In genomic region chr22:44166448-44166847, GRCh38 we compare ENCODE assay signal across 23 cellular contexts. TPM values are rescaled to one million over a fixed set of nuclear protein-coding genes. Genes with fewer than 3 reads are reported as not detected.
DNase-seq lines count a peak whose midpoint lies in the region; ATAC-seq, FAIRE-seq and TF ChIP-seq lines count a peak whose summit lies in the region.
"Had no signal": no experiment of that assay in that cellular context is flagged by ENCODE, and none has a peak within 500 bp of the region (broad histone marks: within the 10 kb centered on the region; RNA-seq: fewer than 3 reads in every experiment).

No MANE protein-coding gene starts in this region.

- H3K27me3 ChIP-seq in left ventricle myocardium inferior (ENCODE audit: low read depth) (no peaks in the 10 kb centered on the region), MG63 (no peaks in the 10 kb centered on the region)

- ATAC-seq in Right ventricle myocardium superior (ENCODE audit: poor library complexity) (no peak), HG03175 (IDR thresholded peaks at IDR 0.05; ENCODE audit: unreplicated experiment) (no peak)
- no peak for ATAC-seq in stimulated activated naive B cell treated with anti-CD40 and anti-IgM and Interleukin-4, amounts not matched to agents 10 μg/mL and 1 μg/mL and 100 μg/mL, for 72 hours (replicated peaks)
- ATAC-seq: GM12878, HCT116 had no signal

- H3K36me3 Mint-ChIP-seq in stimulated activated naive B cell treated with anti-CD40 and anti-IgM and Interleukin-4, amounts not matched to agents 10 μg/mL and 1 μg/mL and 100 μg/mL, for 72 hours: peaks cover 39 to 46% of the 10 kb centered on the region in 2 donors
- H3K36me3 Mint-ChIP-seq: CD4-positive, CD25-positive, alpha-beta regulatory T cell had no signal

- H3K36me3 ChIP-seq in left ventricle myocardium inferior: peaks cover 81% of the 10 kb centered on the region
- H3K36me3 ChIP-seq in MG63: peaks cover 3% of the 10 kb centered on the region; the same call in 1 of the 2 replicates
- H3K36me3 ChIP-seq in kidney (ENCODE audit: control insufficient read depth in 1 of 2, insufficient read depth in 2 of 2, low read length in 2 of 2): no peaks in the 10 kb centered on the region

- H3K4me3 ChIP-seq in left ventricle myocardium inferior (no peak overlapping the region), MG63 (no peak overlapping the region), kidney (ENCODE audit: low read length in 2 of 2) (no peak overlapping the region)
- H3K4me3 ChIP-seq: BLaER1 treated with 17β-estradiol and CSF1 and Interleukin-3, amounts not matched to agents 10 nM and 100 nM; GM12878; GM23248 had no signal

- H3K4me1 ChIP-seq in left ventricle myocardium inferior: peaks cover 4% of the 10 kb centered on the region
- no peaks in the 10 kb centered on the region for H3K4me1 ChIP-seq in kidney (ENCODE audit: control insufficient read depth in 1 of 2, insufficient read depth in 1 of 2, low read depth in 1 of 2, low read length in 2 of 2)

- H3K27ac Mint-ChIP-seq in stimulated activated naive B cell treated with anti-CD40 and anti-IgM and Interleukin-4, amounts not matched to agents 10 μg/mL and 1 μg/mL and 100 μg/mL, for 72 hours: peak overlapping the region; percentile 47
- H3K27ac Mint-ChIP-seq: B cell; CD4-positive, CD25-positive, alpha-beta regulatory T cell; CD8-positive, alpha-beta memory T cell had no signal

- no peak for FAIRE-seq in kidney (lab: Jason Lieb, UNC)
- FAIRE-seq: GM12878, H54 had no signal

- H3K4me1 Mint-ChIP-seq in stimulated activated naive B cell treated with anti-CD40 and anti-IgM and Interleukin-4, amounts not matched to agents 10 μg/mL and 1 μg/mL and 100 μg/mL, for 72 hours: peaks cover 2 to 3% of the 10 kb centered on the region in 2 donors
- H3K4me1 Mint-ChIP-seq: B cell; CD4-positive, CD25-positive, alpha-beta regulatory T cell; CD8-positive, alpha-beta memory T cell had no signal

- no peak overlapping the region for H3K4me3 Mint-ChIP-seq in stimulated activated naive B cell treated with anti-CD40 and anti-IgM and Interleukin-4, amounts not matched to agents 10 μg/mL and 1 μg/mL and 100 μg/mL, for 72 hours
- H3K4me3 Mint-ChIP-seq: B cell; CD4-positive, CD25-positive, alpha-beta regulatory T cell; CD8-positive, alpha-beta memory T cell had no signal

- no peak overlapping the region for H3K27ac ChIP-seq in left ventricle myocardium inferior (replicated peaks)
- no peak overlapping the region for H3K27ac ChIP-seq in kidney (ENCODE audit: low read depth in 2 of 2, low read length in 2 of 2)
- H3K27ac ChIP-seq: GM23248 had no signal

- DNase-seq in Right ventricle myocardium superior (peak; percentile 34), left ventricle myocardium inferior (no peak), MG63 (peak; percentile 19), kidney (peak; percentile 42), mesenteric fat pad (ENCODE audit: low spot score) (no peak), C1 segment of cervical spinal cord (lab: John Stamatoyannopoulos, UW) (no peak)
- no peak for DNase-seq in stimulated activated naive B cell treated with anti-CD40 and anti-IgM and Interleukin-4, amounts not matched to agents 10 μg/mL and 1 μg/mL and 100 μg/mL, for 72 hours
- DNase-seq: 8988T; CD4-positive, CD25-positive, alpha-beta regulatory T cell; COR-L47; DMS 273 treated with DMSO at 0.1 percent for 48 hours; DMS53; DND-41; EL; GM23248 had no signal

- TF ChIP-seq CTCF in left ventricle myocardium inferior (IDR thresholded peaks at IDR 0.05; ENCODE audit: borderline replicate concordance) (no peak), kidney (IDR thresholded peaks at IDR 0.05; ENCODE audit: borderline replicate concordance, extremely low read depth, insufficient read depth) (no peak)

- no peaks in the 10 kb centered on the region for H3K27me3 Mint-ChIP-seq in stimulated activated naive B cell treated with anti-CD40 and anti-IgM and Interleukin-4, amounts not matched to agents 10 μg/mL and 1 μg/mL and 100 μg/mL, for 72 hours
- H3K27me3 Mint-ChIP-seq: B cell; CD4-positive, CD25-positive, alpha-beta regulatory T cell had no signal

- H3K9me3 Mint-ChIP-seq in stimulated activated naive B cell treated with anti-CD40 and anti-IgM and Interleukin-4, amounts not matched to agents 10 μg/mL and 1 μg/mL and 100 μg/mL, for 72 hours: no peaks in the 10 kb centered on the region
- H3K9me3 Mint-ChIP-seq: CD4-positive, CD25-positive, alpha-beta regulatory T cell; CD8-positive, alpha-beta memory T cell had no signal

- H3K9me3 ChIP-seq in left ventricle myocardium inferior (replicated peaks): no peaks in the 10 kb centered on the region
- no peaks in the 10 kb centered on the region for H3K9me3 ChIP-seq in MG63
- H3K9me3 ChIP-seq in kidney (ENCODE audit: control insufficient read depth in 1 of 2, low read length in 2 of 2): no peaks in the 10 kb centered on the region
- H3K9me3 ChIP-seq: BLaER1 treated with 17β-estradiol and CSF1 and Interleukin-3, amounts not matched to agents 10 nM and 100 nM had no signal

- intact Hi-C loops in Right ventricle myocardium superior (cut with DNase I) (no loop called here), left ventricle myocardium inferior (cut with micrococcal nuclease) (no loop called here), kidney (cut with DNase I) (no loop called here)

- no peak overlapping the region for H3K9ac ChIP-seq in kidney (ENCODE audit: low read length in 2 of 2)
- H3K9ac ChIP-seq: BLaER1 treated with 17β-estradiol and CSF1 and Interleukin-3, amounts not matched to agents 10 nM and 100 nM; GM23248 had no signal

RNA-seq across cellular contexts. Expression of gene PARVG, which starts 14.3 kb away (rescaled TPM):
- total RNA-seq in Right ventricle myocardium superior: 3.5 TPM
- total RNA-seq in left ventricle myocardium inferior: 2.8 TPM
- total RNA-seq in MG63 (2014; rRNA removed; shearing (Covaris generic); ENCODE audit: low replicate concordance): not detected in 2 replicates
- 20.9 TPM for total RNA-seq in kidney
- 2.5 TPM for polyA plus RNA-seq in kidney (ENCODE audit: insufficient read depth, low read depth, low replicate concordance)
- 23.0 TPM for total RNA-seq in mesenteric fat pad
- total RNA-seq: G401, GM23248 had no signal
- polyA plus RNA-seq: GM23248 had no signal

Comparison
In these comparisons a context has a peak if more than half of its experiments do, and no peak if none do; other contexts are left out.
1. DNase-seq: peak in Right ventricle myocardium superior (single experiment), MG63 (single experiment) and kidney (single experiment); none in left ventricle myocardium inferior (single experiment), stimulated activated naive B cell treated with anti-CD40 and anti-IgM and Interleukin-4, amounts not matched to agents 10 μg/mL and 1 μg/mL and 100 μg/mL, for 72 hours (single experiment), mesenteric fat pad (single experiment) and C1 segment of cervical spinal cord (0 of 14).